In the genomic region with DNA sequence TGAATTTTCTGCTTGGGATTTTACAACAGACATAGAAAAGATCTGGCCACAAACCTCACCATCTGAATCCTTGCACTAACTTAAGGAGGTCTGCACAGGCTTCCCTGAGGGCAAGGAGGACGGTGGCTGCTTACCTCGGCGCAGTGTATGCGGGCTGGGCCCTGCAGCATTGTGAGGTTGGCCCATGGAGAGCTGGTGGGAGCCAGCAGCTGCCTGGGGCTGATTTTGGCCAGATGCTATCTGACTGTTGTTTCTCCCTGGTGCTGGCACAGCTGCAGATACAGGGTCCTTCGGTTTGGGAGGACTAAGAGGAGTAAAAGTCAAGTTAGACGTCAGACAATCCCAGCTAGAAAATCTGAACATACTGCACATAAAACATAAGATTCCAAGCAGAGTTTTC, we compare ENCODE assay signal across 25 cellular contexts.
"Had no signal": no experiment of that assay in that cellular context is flagged by ENCODE, and none has a peak within 500 bp of the region (broad histone marks: within the 10 kb centered on the region; RNA-seq: fewer than 3 reads in every experiment).

No MANE protein-coding gene starts in this region.

- H3K4me3 Mint-ChIP-seq: dendritic cell treated with granulocyte-macrophage colony-stimulating factor and Interleukin-4, amounts not matched to agents 40 ng/mL and 50 ng/mL, for 4 days; effector memory CD8-positive, alpha-beta T cell; immature natural killer cell; naive B cell; nephron had no signal

- H3K9ac ChIP-seq: parathyroid adenoma had no signal

- H3K9me3 Mint-ChIP-seq: dendritic cell treated with granulocyte-macrophage colony-stimulating factor and Interleukin-4, amounts not matched to agents 40 ng/mL and 50 ng/mL, for 4 days; effector memory CD8-positive, alpha-beta T cell; immature natural killer cell; naive B cell; nephron had no signal

- H3K27me3 ChIP-seq: esophagus muscularis mucosa, gastrocnemius medialis, heart right ventricle, right atrium auricular region, sigmoid colon, stomach, transverse colon had no signal

- H3K9me3 ChIP-seq: esophagus muscularis mucosa, gastrocnemius medialis, heart right ventricle, psoas muscle, right atrium auricular region, sigmoid colon, stomach, thoracic aorta, transverse colon had no signal

- H3K4me3 ChIP-seq: esophagus muscularis mucosa, gastrocnemius medialis, heart right ventricle, psoas muscle, right atrium auricular region, sigmoid colon, skin epidermis, stomach, thoracic aorta, transverse colon had no signal

- H3K27ac Mint-ChIP-seq: dendritic cell treated with granulocyte-macrophage colony-stimulating factor and Interleukin-4, amounts not matched to agents 40 ng/mL and 50 ng/mL, for 4 days; immature natural killer cell; nephron had no signal

- H3K4me1 Mint-ChIP-seq: immature natural killer cell, nephron had no signal

- H3K4me1 ChIP-seq: esophagus muscularis mucosa, gastrocnemius medialis, heart right ventricle, parathyroid adenoma, psoas muscle, right atrium auricular region, stomach, transverse colon had no signal

- DNase-seq: effector memory CD8-positive, alpha-beta T cell; gastrocnemius medialis; heart right ventricle; immature natural killer cell; kidney; left cardiac atrium; left ventricle myocardium superior; midbrain; naive B cell; psoas muscle; sigmoid colon; stimulated activated CD4-positive, alpha-beta T cell treated with anti-CD3 and anti-CD28 coated beads, Interleukin-2, amount 100 ng/mL, for 24 hours; stimulated activated CD4-positive, alpha-beta T cell treated with anti-CD3 and anti-CD28 coated beads, Interleukin-4, amount 100 ng/mL, for 4 hours; stimulated activated naive CD4-positive, alpha-beta T cell; stomach; substantia nigra; transverse colon had no signal

- H3K27ac ChIP-seq: epithelial cell of prostate, esophagus muscularis mucosa, gastrocnemius medialis, heart right ventricle, parathyroid adenoma, psoas muscle, right atrium auricular region, skin epidermis, stomach, thoracic aorta, transverse colon had no signal

- H2AFZ ChIP-seq: parathyroid adenoma had no signal

- H3K27me3 Mint-ChIP-seq: dendritic cell treated with granulocyte-macrophage colony-stimulating factor and Interleukin-4, amounts not matched to agents 40 ng/mL and 50 ng/mL, for 4 days; effector memory CD8-positive, alpha-beta T cell; naive B cell had no signal

- H3K79me2 ChIP-seq: parathyroid adenoma had no signal
